Comparison of ENCODE assay signal across 18 cellular contexts in genomic region chr1:101250656-101251272, GRCh38. TPM values are rescaled to one million over a fixed set of nuclear protein-coding genes. Genes with fewer than 3 reads are reported as not detected.
DNase-seq lines count a peak whose midpoint lies in the region; ATAC-seq and TF ChIP-seq lines count a peak whose summit lies in the region.
"Had no signal": no experiment of that assay in that cellular context is flagged by ENCODE, and none has a peak within 500 bp of the region (broad histone marks: within the 10 kb centered on the region; RNA-seq: fewer than 3 reads in every experiment).

No MANE protein-coding gene starts in this region.

- H3K36me3 ChIP-seq in ectodermal cell (ENCODE audit: control insufficient read depth, insufficient read depth, low read length) (no peaks in the 10 kb centered on the region), osteoblast (ENCODE audit: insufficient read depth, low read length) (no peaks in the 10 kb centered on the region)
- H3K36me3 ChIP-seq: prostate gland had no signal

- no peaks in the 10 kb centered on the region for H3K27me3 Mint-ChIP-seq in activated CD4-positive, alpha-beta T cell treated with anti-CD3 and anti-CD28 coated beads, Interleukin-2, amount 10 ng/mL, durations not matched to agents 24 days and 14 days
- H3K27me3 Mint-ChIP-seq: activated naive CD8-positive, alpha-beta T cell treated with anti-CD3 and anti-CD28 coated beads, Interleukin-2, amount 10 ng/mL, durations not matched to agents 7 days and 5 days had no signal

- no peak overlapping the region for H3K27ac Mint-ChIP-seq in activated CD4-positive, alpha-beta T cell treated with anti-CD3 and anti-CD28 coated beads, Interleukin-2, amount 10 ng/mL, durations not matched to agents 24 days and 14 days
- H3K27ac Mint-ChIP-seq: activated naive CD8-positive, alpha-beta T cell treated with anti-CD3 and anti-CD28 coated beads, Interleukin-2, amount 10 ng/mL, durations not matched to agents 7 days and 5 days had no signal

- no peaks in the 10 kb centered on the region for H4K20me1 ChIP-seq in osteoblast (ENCODE audit: insufficient read depth, low read length)

- DNase-seq in activated CD4-positive, alpha-beta T cell treated with anti-CD3 and anti-CD28 coated beads, Interleukin-2, amount 10 ng/mL, durations not matched to agents 24 days and 14 days = peak; percentile 29
- no peak for DNase-seq in activated CD4-positive, alpha-beta T cell treated with anti-CD3 and anti-CD28 coated beads for 1 hour
- DNase-seq in NCI-H82 treated with DMSO at 0.1 percent for 48 hours (lab: John Stamatoyannopoulos, UW; ENCODE audit: unreplicated experiment) = peak; percentile 98
- no peak for DNase-seq in osteoblast (ENCODE audit: insufficient read length, low spot score, missing footprints)
- no peak for DNase-seq in stimulated activated CD4-positive, alpha-beta T cell treated with anti-CD3 and anti-CD28 coated beads, Interleukin-4, amount 100 ng/mL, for 24 hours
- DNase-seq: activated naive CD8-positive, alpha-beta T cell treated with anti-CD3 and anti-CD28 coated beads, Interleukin-2, amount 10 ng/mL, durations not matched to agents 7 days and 5 days; activated T-cell treated with anti-CD3 and anti-CD28 coated beads for 4 hours; DMS153; glutamatergic neuron; MM.1S; NCI-H2227 treated with DMSO at 0.1 percent for 48 hours; small intestine; trophoblast cell had no signal

- H3K4me3 Mint-ChIP-seq in activated CD4-positive, alpha-beta T cell treated with anti-CD3 and anti-CD28 coated beads, Interleukin-2, amount 10 ng/mL, durations not matched to agents 24 days and 14 days = no peak overlapping the region
- H3K4me3 Mint-ChIP-seq: activated naive CD8-positive, alpha-beta T cell treated with anti-CD3 and anti-CD28 coated beads, Interleukin-2, amount 10 ng/mL, durations not matched to agents 7 days and 5 days had no signal

- ATAC-seq in HG02642 (IDR thresholded peaks at IDR 0.05; ENCODE audit: poor library complexity, unreplicated experiment) (no peak), GM18867 (IDR thresholded peaks at IDR 0.05; ENCODE audit: unreplicated experiment) (no peak)

- H3K36me3 Mint-ChIP-seq in activated CD4-positive, alpha-beta T cell treated with anti-CD3 and anti-CD28 coated beads, Interleukin-2, amount 10 ng/mL, durations not matched to agents 24 days and 14 days (ENCODE audit: low read depth) = peaks cover 2% of the 10 kb centered on the region

- intact Hi-C loops in activated CD4-positive, alpha-beta T cell treated with anti-CD3 and anti-CD28 coated beads, Interleukin-2, amount 10 ng/mL, durations not matched to agents 24 days and 14 days (cut with micrococcal nuclease) = no loop called here

- H3K4me1 ChIP-seq in ectodermal cell (ENCODE audit: control insufficient read depth, insufficient read depth, low read length) = no peaks in the 10 kb centered on the region
- H3K4me1 ChIP-seq in osteoblast (ENCODE audit: insufficient read depth, low read length) = peaks cover 14% of the 10 kb centered on the region
- H3K4me1 ChIP-seq: prostate gland had no signal

- H2AFZ ChIP-seq in osteoblast (ENCODE audit: low read length) = peak overlapping the region; percentile 85

- peaks cover 18% of the 10 kb centered on the region for H3K4me1 Mint-ChIP-seq in activated CD4-positive, alpha-beta T cell treated with anti-CD3 and anti-CD28 coated beads, Interleukin-2, amount 10 ng/mL, durations not matched to agents 24 days and 14 days

- H3K9me3 ChIP-seq in ectodermal cell (ENCODE audit: control insufficient read depth, low read length) = no peaks in the 10 kb centered on the region
- H3K9me3 ChIP-seq in osteoblast (ENCODE audit: low read depth, low read length) = no peaks in the 10 kb centered on the region
- H3K9me3 ChIP-seq: prostate gland had no signal

- H3K79me2 ChIP-seq in osteoblast (ENCODE audit: insufficient read depth, low read length) = no peaks in the 10 kb centered on the region

- no peaks in the 10 kb centered on the region for H3K27me3 ChIP-seq in ectodermal cell (ENCODE audit: control insufficient read depth, insufficient read depth, low read length, poor library complexity, severe bottlenecking)
- H3K27me3 ChIP-seq in osteoblast (ENCODE audit: insufficient read depth, low read length) = no peaks in the 10 kb centered on the region

- H3K4me3 ChIP-seq in ectodermal cell (ENCODE audit: insufficient read depth, low read depth, low read length) (no peak overlapping the region), osteoblast (ENCODE audit: insufficient read depth, low read length) (peak overlapping the region; percentile 29)
- H3K4me3 ChIP-seq: prostate gland had no signal

- TF ChIP-seq CTCF in osteoblast (IDR thresholded peaks at IDR 0.05; ENCODE audit: extremely low read depth, low read depth, low read length) = no peak

- H3K9me3 Mint-ChIP-seq in activated CD4-positive, alpha-beta T cell treated with anti-CD3 and anti-CD28 coated beads, Interleukin-2, amount 10 ng/mL, durations not matched to agents 24 days and 14 days = no peaks in the 10 kb centered on the region
- H3K9me3 Mint-ChIP-seq: activated naive CD8-positive, alpha-beta T cell treated with anti-CD3 and anti-CD28 coated beads, Interleukin-2, amount 10 ng/mL, durations not matched to agents 7 days and 5 days had no signal

- peak overlapping the region; percentile 54 for H3K4me2 ChIP-seq in osteoblast (ENCODE audit: insufficient read depth, low read length)

- WGBS in ectodermal cell, 2 experiments = 55 to 63% methylated on average over 4 to 5 of the region's 5 CpGs

- peak overlapping the region; percentile 27 for H3K27ac ChIP-seq in ectodermal cell (ENCODE audit: insufficient read depth, low read depth, low read length, poor library complexity, severe bottlenecking)
- H3K27ac ChIP-seq in osteoblast (ENCODE audit: low read depth, low read length) = peak overlapping the region; percentile 43
- H3K27ac ChIP-seq: C4-2B, prostate gland had no signal

RNA-seq across cellular contexts. Expression of gene S1PR1, which starts 13.9 kb away (rescaled TPM):
- 49.5 and 51.2 TPM in 2 replicates for total RNA-seq in activated CD4-positive, alpha-beta T cell treated with anti-CD3 and anti-CD28 coated beads, Interleukin-2, amount 10 ng/mL, durations not matched to agents 24 days and 14 days
- polyA plus RNA-seq in ectodermal cell (2013, experiment 1 of 4) = 10.5 TPM
- polyA plus RNA-seq in ectodermal cell (2013, experiment 2 of 4) = 14.8 TPM
- 13.2 TPM for polyA plus RNA-seq in ectodermal cell (2013, experiment 3 of 4)
- 13.9 TPM for polyA plus RNA-seq in ectodermal cell (2013, experiment 4 of 4)
- total RNA-seq in osteoblast = 25.7 and 27.1 TPM in 2 replicates

Comparison
In these comparisons a context has a peak if more than half of its experiments do, and no peak if none do; other contexts are left out.
1. DNase-seq: peak in activated CD4-positive, alpha-beta T cell treated with anti-CD3 and anti-CD28 coated beads, Interleukin-2, amount 10 ng/mL, durations not matched to agents 24 days and 14 days (single experiment) and NCI-H82 treated with DMSO at 0.1 percent for 48 hours (single experiment); none in activated CD4-positive, alpha-beta T cell treated with anti-CD3 and anti-CD28 coated beads for 1 hour (single experiment), osteoblast (single experiment) and stimulated activated CD4-positive, alpha-beta T cell treated with anti-CD3 and anti-CD28 coated beads, Interleukin-4, amount 100 ng/mL, for 24 hours (single experiment).